Comparison of ENCODE assay signal across 9 cellular contexts in genomic region chr3:58116161-58116955, GRCh38.
DNase-seq lines count a peak whose midpoint lies in the region; ATAC-seq and TF ChIP-seq lines count a peak whose summit lies in the region.
"Had no signal": no experiment of that assay in that cellular context is flagged by ENCODE, and none has a peak within 500 bp of the region (broad histone marks: within the 10 kb centered on the region; RNA-seq: fewer than 3 reads in every experiment).

No MANE protein-coding gene starts in this region.

- H3K4me1 ChIP-seq in foreskin keratinocyte = peaks cover 4% of the 10 kb centered on the region

- ATAC-seq in HG02610 (IDR thresholded peaks at IDR 0.05; ENCODE audit: unreplicated experiment) (peak; percentile 39), foreskin keratinocyte (no peak)

- H3K27ac ChIP-seq in foreskin keratinocyte = no peak overlapping the region
- H3K27ac ChIP-seq: cardiac muscle cell had no signal

- no peaks in the 10 kb centered on the region for H3K27me3 ChIP-seq in foreskin keratinocyte
- H3K27me3 ChIP-seq: cardiac muscle cell had no signal

- DNase-seq in GM10266 (ENCODE audit: extremely low spot score) (peak; percentile 48), T-helper 2 cell (peak in 3 of 5 experiments; percentile 26 to 87 (median 74)), NCI-H1436 treated with DMSO at 0.1 percent for 48 hours (lab: John Stamatoyannopoulos, UW) (no peak), DMS153 (lab: John Stamatoyannopoulos, UW) (no peak), foreskin keratinocyte (no peak)
- peak; percentile 37 for DNase-seq in effector CD4-positive, alpha-beta T cell
- DNase-seq in stimulated activated CD8-positive, alpha-beta memory T cell treated with anti-CD3 and anti-CD28 coated beads, Interleukin-4, amount 100 ng/mL, for 48 hours = peak; percentile 40

- no peak for TF ChIP-seq CTCF in GM10266 (IDR thresholded peaks at IDR 0.05; ENCODE audit: control insufficient read depth, insufficient read depth, low read depth, missing control alignments)
- TF ChIP-seq CTCF in foreskin keratinocyte (conservative IDR thresholded peaks at IDR 0.05) = no peak

Comparison
In these comparisons a context has a peak if more than half of its experiments do, and no peak if none do; other contexts are left out.
1. DNase-seq: peak in GM10266 (single experiment), T-helper 2 cell (3 of 5), effector CD4-positive, alpha-beta T cell (single experiment) and stimulated activated CD8-positive, alpha-beta memory T cell treated with anti-CD3 and anti-CD28 coated beads, Interleukin-4, amount 100 ng/mL, for 48 hours (single experiment); none in NCI-H1436 treated with DMSO at 0.1 percent for 48 hours (single experiment), DMS153 (single experiment) and foreskin keratinocyte (0 of 2).